ENCODE assay signal across 8 cellular contexts in genomic region chr10:84138478-84139125, GRCh38. TPM values are rescaled to one million over a fixed set of nuclear protein-coding genes. Genes with fewer than 3 reads are reported as not detected.
DNase-seq lines count a peak whose midpoint lies in the region; ATAC-seq, FAIRE-seq and TF ChIP-seq lines count a peak whose summit lies in the region.

No MANE protein-coding gene starts in this region.

- H3F3A ChIP-seq in DOHH2 (ENCODE audit: control insufficient read depth, insufficient read depth): no peaks in the 10 kb centered on the region; the same call in 1 of the 2 replicates

- no peaks in the 10 kb centered on the region for H3K9me3 Mint-ChIP-seq in activated CD8-positive, alpha-beta memory T cell treated with anti-CD3 and anti-CD28 coated beads, Interleukin-2, amount 10 ng/mL, durations not matched to agents 7 days and 5 days (ENCODE audit: low read depth)
- no peaks in the 10 kb centered on the region for H3K9me3 Mint-ChIP-seq in osteocyte (ENCODE audit: unreplicated experiment)

- 0 out of 2 replicates have a peak, but pooled peaks cover 4% of the 10 kb centered on the region for H3K27me3 ChIP-seq in DOHH2 (ENCODE audit: control insufficient read depth, low read length)

- H3K4me1 ChIP-seq in DOHH2 (ENCODE audit: control insufficient read depth, low read length): peaks cover 21% of the 10 kb centered on the region

- H3K4me3 ChIP-seq in DOHH2 (ENCODE audit: low read length): peak overlapping the region; percentile 87

- peaks cover 30% of the 10 kb centered on the region for H3K79me2 ChIP-seq in DOHH2 (ENCODE audit: control insufficient read depth, low read length)

- H3K9me3 ChIP-seq in DOHH2 (ENCODE audit: control insufficient read depth, insufficient read depth, low read length) (no peaks in the 10 kb centered on the region), KOPT-K1 (ENCODE audit: insufficient read depth, low read length, poor library complexity, severe bottlenecking) (no peaks in the 10 kb centered on the region)

- no peaks in the 10 kb centered on the region for H4K20me1 ChIP-seq in DOHH2 (ENCODE audit: control insufficient read depth, insufficient read depth, low read depth, low read length)

- peak overlapping the region; percentile 92 for H3K4me3 Mint-ChIP-seq in activated CD8-positive, alpha-beta memory T cell treated with anti-CD3 and anti-CD28 coated beads, Interleukin-2, amount 10 ng/mL, durations not matched to agents 7 days and 5 days
- peak overlapping the region; percentile 91 for H3K4me3 Mint-ChIP-seq in osteocyte (ENCODE audit: unreplicated experiment)

- peak; percentile 73 for DNase-seq in activated CD8-positive, alpha-beta memory T cell treated with anti-CD3 and anti-CD28 coated beads, Interleukin-2, amount 10 ng/mL, durations not matched to agents 7 days and 5 days
- DNase-seq in osteocyte (ENCODE audit: extremely low spot score, unreplicated experiment) (no peak), urothelium cell line (ENCODE audit: low spot score) (peak; percentile 21), pons (ENCODE audit: low spot score) (no peak)

- ATAC-seq in activated CD8-positive, alpha-beta memory T cell treated with anti-CD3 and anti-CD28 coated beads, Interleukin-2, amount 10 ng/mL, durations not matched to agents 7 days and 5 days: peak; percentile 52
- ATAC-seq in esophagus mucosa (peak; percentile 26), GM18519 (IDR thresholded peaks at IDR 0.05; ENCODE audit: low FRiP score, unreplicated experiment) (no peak)

- H3K9me2 ChIP-seq in DOHH2 (replicated peaks; ENCODE audit: control insufficient read depth, low read length): no peaks in the 10 kb centered on the region

- TF ChIP-seq CTCF in DOHH2 (IDR thresholded peaks at IDR 0.05; ENCODE audit: low read depth, low read length, poor library complexity, severe bottlenecking) (no peak), osteocyte (IDR thresholded peaks at IDR 0.05) (no peak)

- no peak overlapping the region for H3K27ac ChIP-seq in DOHH2 (ENCODE audit: low read depth, low read length)
- peak overlapping the region; percentile 77 for H3K27ac ChIP-seq in KOPT-K1 (ENCODE audit: low read depth, low read length, poor library complexity, severe bottlenecking)

- H3K27ac Mint-ChIP-seq in activated CD8-positive, alpha-beta memory T cell treated with anti-CD3 and anti-CD28 coated beads, Interleukin-2, amount 10 ng/mL, durations not matched to agents 7 days and 5 days: peak overlapping the region; percentile 99
- peak overlapping the region; percentile 96 for H3K27ac Mint-ChIP-seq in osteocyte (ENCODE audit: unreplicated experiment)

- peaks cover 33% of the 10 kb centered on the region for H3K36me3 ChIP-seq in DOHH2 (ENCODE audit: control insufficient read depth, low read length)
- peaks cover 23% of the 10 kb centered on the region for H3K36me3 ChIP-seq in KOPT-K1 (ENCODE audit: insufficient read depth, low read length)

- no peak for FAIRE-seq in urothelium cell line (lab: Jason Lieb, UNC)

- peaks cover 24% of the 10 kb centered on the region for H3K4me1 Mint-ChIP-seq in activated CD8-positive, alpha-beta memory T cell treated with anti-CD3 and anti-CD28 coated beads, Interleukin-2, amount 10 ng/mL, durations not matched to agents 7 days and 5 days
- peaks cover 24% of the 10 kb centered on the region for H3K4me1 Mint-ChIP-seq in osteocyte (ENCODE audit: unreplicated experiment)

- peaks cover 13% of the 10 kb centered on the region for H3K36me3 Mint-ChIP-seq in activated CD8-positive, alpha-beta memory T cell treated with anti-CD3 and anti-CD28 coated beads, Interleukin-2, amount 10 ng/mL, durations not matched to agents 7 days and 5 days
- peaks cover 13% of the 10 kb centered on the region for H3K36me3 Mint-ChIP-seq in osteocyte (ENCODE audit: unreplicated experiment)

- no peaks in the 10 kb centered on the region for H3K27me3 Mint-ChIP-seq in activated CD8-positive, alpha-beta memory T cell treated with anti-CD3 and anti-CD28 coated beads, Interleukin-2, amount 10 ng/mL, durations not matched to agents 7 days and 5 days
- peaks cover 23% of the 10 kb centered on the region for H3K27me3 Mint-ChIP-seq in osteocyte (ENCODE audit: unreplicated experiment)

- peak overlapping the region; percentile 70 for H3K4me2 ChIP-seq in DOHH2 (ENCODE audit: low read length)

- CTCF ChIA-PET in activated CD8-positive, alpha-beta memory T cell treated with anti-CD3 and anti-CD28 coated beads, Interleukin-2, amount 10 ng/mL, durations not matched to agents 7 days and 5 days (lab: Charles Lee): interaction anchor here (0.7 to 3.2 kb wide), 9 partner anchors 10 to 129 kb away, joined by 3 to 27 read pairs (median 3); no protein-coding TSS in a partner anchor

RNA-seq across cellular contexts. Expression of gene GHITM, which starts 0.7 kb away (rescaled TPM):
- total RNA-seq in activated CD8-positive, alpha-beta memory T cell treated with anti-CD3 and anti-CD28 coated beads, Interleukin-2, amount 10 ng/mL, durations not matched to agents 7 days and 5 days: 100 to 1,000 TPM; 110 to 145 TPM
- total RNA-seq in esophagus mucosa (142 TPM), osteocyte (105 and 106 TPM in 2 replicates)

RNA-seq across cellular contexts. Expression of gene GPR15LG, which starts 35.0 kb away (rescaled TPM):
- total RNA-seq in activated CD8-positive, alpha-beta memory T cell treated with anti-CD3 and anti-CD28 coated beads, Interleukin-2, amount 10 ng/mL, durations not matched to agents 7 days and 5 days: not detected
- total RNA-seq in esophagus mucosa: 404 TPM
- not detected in 2 replicates for total RNA-seq in osteocyte

RNA-seq across cellular contexts. Expression of gene CDHR1, which starts 55.7 kb away (rescaled TPM):
- total RNA-seq in activated CD8-positive, alpha-beta memory T cell treated with anti-CD3 and anti-CD28 coated beads, Interleukin-2, amount 10 ng/mL, durations not matched to agents 7 days and 5 days: 1 to 10 TPM in 1 of 2 experiments, under 1 TPM in 1; 0.37 to 1.6 TPM
- total RNA-seq in esophagus mucosa (29.0 TPM), osteocyte (0.24 TPM in 1 of 2 replicates, not detected in the other)

Comparison
In these comparisons a context has a peak if more than half of its experiments do, and no peak if none do; other contexts are left out.
1. DNase-seq: peak in activated CD8-positive, alpha-beta memory T cell treated with anti-CD3 and anti-CD28 coated beads, Interleukin-2, amount 10 ng/mL, durations not matched to agents 7 days and 5 days (single experiment) and urothelium cell line (single experiment); none in osteocyte (single experiment) and pons (single experiment).
2. RNA of gene GPR15LG, which starts 35.0 kb away (total RNA-seq): 404 TPM in esophagus mucosa (single experiment); not detected in activated CD8-positive, alpha-beta memory T cell treated with anti-CD3 and anti-CD28 coated beads, Interleukin-2, amount 10 ng/mL, durations not matched to agents 7 days and 5 days and not detected in osteocyte; every median in the first group is over 100 times any median in the second.
3. RNA of gene CDHR1, which starts 55.7 kb away (total RNA-seq): 29.0 TPM in esophagus mucosa (single experiment); 0.37 to 1.6 TPM in activated CD8-positive, alpha-beta memory T cell treated with anti-CD3 and anti-CD28 coated beads, Interleukin-2, amount 10 ng/mL, durations not matched to agents 7 days and 5 days and 0.24 TPM in osteocyte; every median in the first group is over 10 times any median in the second.